19 cellular contexts compared by ENCODE assay signal in genomic region chr10:12358863-12359647, GRCh38. TPM values are rescaled to one million over a fixed set of nuclear protein-coding genes. Genes with fewer than 3 reads are reported as not detected.
DNase-seq lines count a peak whose midpoint lies in the region; ATAC-seq, FAIRE-seq and TF ChIP-seq lines count a peak whose summit lies in the region.
"Had no signal": no experiment of that assay in that cellular context is flagged by ENCODE, and none has a peak within 500 bp of the region (broad histone marks: within the 10 kb centered on the region; RNA-seq: fewer than 3 reads in every experiment).

No MANE protein-coding gene starts in this region.

- peak; percentile 76 for ATAC-seq in natural killer cell treated with Interleukin-12 subunit alpha and Interleukin-12 subunit beta and Interleukin-15 and Interleukin-18, amount 100 ng/mL, for 72 hours
- no peak for ATAC-seq in HG02852 (IDR thresholded peaks at IDR 0.05; ENCODE audit: unreplicated experiment)

- 40% methylated on average over 11 of the region's 11 CpGs; no CpG with 5 or more reads in 1 of the 2 experiments for WGBS in H1 (ENCODE audit: extremely low coverage in 1 of 2, insufficient coverage in 1 of 2, insufficient read length in 1 of 2, insufficient replicate concordance in 2 of 2, low coverage in 1 of 2, low lambda C conversion rate in 2 of 2, missing lambda C conversion rate in 1 of 2), 2 experiments

- peak overlapping the region; percentile 45 to 82 (median 74) for H3K27ac Mint-ChIP-seq in CD4-positive, alpha-beta memory T cell
- H3K27ac Mint-ChIP-seq in natural killer cell treated with Interleukin-12 subunit alpha and Interleukin-12 subunit beta and Interleukin-15 and Interleukin-18, amount 100 ng/mL, for 72 hours, result peak overlapping the region in 1 of 2 donors; percentile 57

- TF ChIP-seq CTCF in KMS-11 (conservative IDR thresholded peaks at IDR 0.05; ENCODE audit: low read depth, low read length) (no peak), H1 (IDR thresholded peaks at IDR 0.05; ENCODE audit: control extremely low read depth in 1 of 3, insufficient read depth in 1 of 3, low read depth in 1 of 3, low read length in 3 of 3) (no peak)

- H3K9ac ChIP-seq in KMS-11 (peak overlapping the region; percentile 46; the same call in 1 of the 2 replicates), H1 (replicated peaks in 1 of 4; ENCODE audit: extremely low read depth in 1 of 4, low read depth in 3 of 4, low read length in 3 of 4) (no peak overlapping the region)

- no peak overlapping the region for H3K4me3 ChIP-seq in CD4-positive, alpha-beta memory T cell (ENCODE audit: low read length in 2 of 2)
- no peak overlapping the region for H3K4me3 ChIP-seq in KMS-11 (IDR thresholded peaks at IDR 0.05; ENCODE audit: insufficient read depth, low read depth, low read length)
- H3K4me3 ChIP-seq in H1 (ENCODE audit: extremely low read depth in 1 of 4, insufficient read depth in 2 of 4, low read depth in 3 of 4, low read length in 4 of 4), result 0 out of 8 replicates have a peak overlapping the region, but pooled peaks of 1 of the 4 experiments have one; percentile 15
- H3K4me3 ChIP-seq: HAP-1, heart right ventricle, lung, ovary had no signal

- H3K36me3 Mint-ChIP-seq in CD4-positive, alpha-beta memory T cell, result peaks cover 1 to 7% of the 10 kb centered on the region in 2 donors
- no peaks in the 10 kb centered on the region for H3K36me3 Mint-ChIP-seq in natural killer cell treated with Interleukin-12 subunit alpha and Interleukin-12 subunit beta and Interleukin-15 and Interleukin-18, amount 100 ng/mL, for 72 hours

- H3K79me1 ChIP-seq in H1 (ENCODE audit: low read depth, low read length), result no peaks in the 10 kb centered on the region

- no peak overlapping the region for H2BK120ac ChIP-seq in H1 (replicated peaks; ENCODE audit: low read depth, low read length)

- H2BK20ac ChIP-seq in H1 (ENCODE audit: low read length), result 0 out of 2 replicates have a peak overlapping the region, but pooled peaks have one; percentile 2

- H3K27ac ChIP-seq in CD4-positive, alpha-beta memory T cell (ENCODE audit: low read depth, low read length), result no peak overlapping the region
- H3K27ac ChIP-seq in KMS-11 (peak overlapping the region; percentile 65), H1 (ENCODE audit: low read depth, low read length) (no peak overlapping the region)
- H3K27ac ChIP-seq: epithelial cell of prostate, heart right ventricle, ovary had no signal

- no peaks in the 10 kb centered on the region for H3K27me3 Mint-ChIP-seq in CD4-positive, alpha-beta memory T cell
- no peaks in the 10 kb centered on the region for H3K27me3 Mint-ChIP-seq in natural killer cell treated with Interleukin-12 subunit alpha and Interleukin-12 subunit beta and Interleukin-15 and Interleukin-18, amount 100 ng/mL, for 72 hours

- H3K23ac ChIP-seq in H1 (ENCODE audit: insufficient read length), result no peak overlapping the region

- intact Hi-C loops in CD4-positive, alpha-beta memory T cell (cut with micrococcal nuclease), result loop anchor here (10.0 kb wide), 1 partner anchor 46 kb away; no protein-coding TSS in a partner anchor

- H2BK12ac ChIP-seq in H1 (ENCODE audit: low read depth, low read length), result no peak overlapping the region

- CTCF ChIA-PET in CD4-positive, alpha-beta memory T cell (lab: Charles Lee; ENCODE audit: partially characterized antibody), result interaction anchor here (0.8 to 2.1 kb wide), 4 partner anchors 8 to 297 kb away, joined by 3 to 8 read pairs (median 3); partner anchors contain the start of gene CAMK1D
- CTCF ChIA-PET in H1 (lab: Charles Lee; ENCODE audit: partially characterized antibody), result interaction anchor here (1.2 to 1.5 kb wide), 3 partner anchors 13 to 297 kb away, joined by 3 to 4 read pairs (median 4); no protein-coding TSS in a partner anchor

- peak overlapping the region in 7 of 8 donors; percentile 26 to 80 (median 65) for H3K4me3 Mint-ChIP-seq in CD4-positive, alpha-beta memory T cell
- peak overlapping the region; percentile 30 for H3K4me3 Mint-ChIP-seq in natural killer cell treated with Interleukin-12 subunit alpha and Interleukin-12 subunit beta and Interleukin-15 and Interleukin-18, amount 100 ng/mL, for 72 hours

- no peaks in the 10 kb centered on the region for H3K9me3 ChIP-seq in CD4-positive, alpha-beta memory T cell (ENCODE audit: control insufficient read depth in 1 of 2, low read length in 2 of 2)
- H3K9me3 ChIP-seq in H1 (ENCODE audit: insufficient read depth in 2 of 2, low read depth in 1 of 2, low read length in 1 of 2), result no peaks in the 10 kb centered on the region
- H3K9me3 ChIP-seq: HAP-1, heart right ventricle, ovary had no signal

- no peak for TF ChIP-seq RAD21 in H1 (IDR thresholded peaks at IDR 0.05 in 1 of 2, conservative IDR thresholded peaks at IDR 0.05 in 1 of 2; ENCODE audit: low read depth in 2 of 2, low read length in 2 of 2)

- H3K4me1 ChIP-seq in CD4-positive, alpha-beta memory T cell (ENCODE audit: insufficient read depth, low read length), result peaks cover 24% of the 10 kb centered on the region
- peaks cover 64% of the 10 kb centered on the region for H3K4me1 ChIP-seq in KMS-11 (ENCODE audit: low read depth, poor library complexity, severe bottlenecking)
- peaks cover 8 to 32% (median 19%) of the 10 kb centered on the region in 4 experiments for H3K4me1 ChIP-seq in H1 (replicated peaks in 1 of 4; ENCODE audit: control insufficient read depth in 3 of 4, insufficient read depth in 4 of 4, low read length in 3 of 4)

- peak overlapping the region; percentile 66 for H4K91ac ChIP-seq in H1 (replicated peaks; ENCODE audit: insufficient read length, low read length)

- H3K18ac ChIP-seq in H1 (ENCODE audit: extremely low read depth, low read length), result no peak overlapping the region

- POLR2A ChIA-PET in CD4-positive, alpha-beta memory T cell (lab: Charles Lee; ENCODE audit: partially characterized antibody), result interaction anchor here (1.0 to 2.6 kb wide), 2 partner anchors 10 kb away, joined by 3 to 19 read pairs; partner anchors contain the start of gene CAMK1D
- POLR2A ChIA-PET in H1 (lab: Charles Lee; ENCODE audit: partially characterized antibody), result interaction anchor here (1.2 to 1.6 kb wide), 3 partner anchors 8 to 11 kb away, joined by 3 to 5 read pairs (median 3); no protein-coding TSS in a partner anchor

- H2AFZ ChIP-seq in KMS-11 (ENCODE audit: low read depth) (peak overlapping the region; percentile 13; the same call in 1 of the 2 replicates), H1 (ENCODE audit: low read length) (no peak overlapping the region)

- peak overlapping the region; percentile 81; the same call in 1 of the 2 replicates for H2BK15ac ChIP-seq in H1 (ENCODE audit: low read length)

- H3K79me2 ChIP-seq in KMS-11 (ENCODE audit: insufficient read depth, low read depth) (peaks cover 94% of the 10 kb centered on the region), H1 (ENCODE audit: control insufficient read depth in 1 of 2, insufficient read depth in 2 of 2, low read length in 2 of 2) (peaks cover 0 to 7% of the 10 kb centered on the region in 2 experiments; a peak in 1 of 4 replicates)

- H3K23me2 ChIP-seq in H1 (ENCODE audit: low read depth, low read length), result peaks cover 2% of the 10 kb centered on the region; the same call in 1 of the 2 replicates

- H2AK5ac ChIP-seq in H1 (ENCODE audit: low read depth, low read length), result peak overlapping the region; percentile 79; the same call in 1 of the 2 replicates

- no peak overlapping the region for H3K14ac ChIP-seq in H1 (ENCODE audit: insufficient read length)

- H4K20me1 ChIP-seq in KMS-11 (ENCODE audit: insufficient read depth) (no peaks in the 10 kb centered on the region), H1 (replicated peaks in 1 of 2; ENCODE audit: control insufficient read depth in 1 of 2, insufficient read depth in 2 of 2, low read length in 2 of 2) (no peaks in the 10 kb centered on the region)

- no peak for TF ChIP-seq EP300 in H1 (IDR thresholded peaks at IDR 0.05; ENCODE audit: borderline replicate concordance in 1 of 2, low read depth in 2 of 2, low read length in 2 of 2)

- H3K4me1 Mint-ChIP-seq in CD4-positive, alpha-beta memory T cell, result peaks cover 36 to 69% (median 41%) of the 10 kb centered on the region in 4 donors
- H3K4me1 Mint-ChIP-seq in natural killer cell treated with Interleukin-12 subunit alpha and Interleukin-12 subunit beta and Interleukin-15 and Interleukin-18, amount 100 ng/mL, for 72 hours (ENCODE audit: low read depth in 2 of 2), result peaks cover 48 to 49% of the 10 kb centered on the region in 2 donors

- peak in 2 of 5 donors; percentile 22 to 35 for DNase-seq in CD4-positive, alpha-beta memory T cell
- DNase-seq in H1 (ENCODE audit: low read depth in 1 of 2, low spot score in 2 of 2) (no peak), iPS-NIHi11 (ENCODE audit: low spot score) (no peak), hepatic stellate cell (ENCODE audit: low spot score) (no peak), NCI-H510A treated with DMSO at 0.1 percent for 48 hours (lab: John Stamatoyannopoulos, UW) (no peak)
- no peak for DNase-seq in natural killer cell treated with Interleukin-12 subunit alpha and Interleukin-12 subunit beta and Interleukin-15 and Interleukin-18, amount 100 ng/mL, for 72 hours (ENCODE audit: low spot score)
- DNase-seq: activated effector memory CD4-positive, alpha-beta T cell treated with Interleukin-2 at 50 U/mL for 16 hours; heart right ventricle; MV-4-11; NCI-H345; OCI-M1; ovary had no signal

- FAIRE-seq in H1 (lab: Jason Lieb, UNC), result peak; percentile 32
- FAIRE-seq: G401.6, GM18507 had no signal

- H3K56ac ChIP-seq in H1 (replicated peaks; ENCODE audit: insufficient read length, low read depth, low read length), result no peak overlapping the region

- H4K8ac ChIP-seq in H1 (ENCODE audit: extremely low read depth, insufficient read depth, low read length), result peak overlapping the region; percentile 29; the same call in 1 of the 2 replicates

- no peak for TF ChIP-seq POLR2A in H1 (IDR thresholded peaks at IDR 0.05; ENCODE audit: control extremely low read depth in 1 of 2, low read depth in 2 of 2, low read length in 2 of 2)

- no peaks in the 10 kb centered on the region for H3K36me3 ChIP-seq in CD4-positive, alpha-beta memory T cell (ENCODE audit: insufficient read depth, low read length)
- H3K36me3 ChIP-seq in KMS-11 (ENCODE audit: insufficient read depth) (no peaks in the 10 kb centered on the region; the same call in 1 of the 2 replicates), H1 (ENCODE audit: control insufficient read depth in 2 of 4, insufficient read depth in 4 of 4, low read length in 3 of 4) (no peaks in the 10 kb centered on the region)
- H3K36me3 ChIP-seq: HAP-1, heart right ventricle, ovary had no signal

- H4K5ac ChIP-seq in H1 (ENCODE audit: insufficient read length, low read depth, low read length), result no peak overlapping the region

- H2BK5ac ChIP-seq in H1 (ENCODE audit: low read depth, low read length), result no peak overlapping the region

- peak overlapping the region; percentile 38 for H3K4ac ChIP-seq in H1 (replicated peaks; ENCODE audit: insufficient read length, low read depth, low read length)

- H3K4me2 ChIP-seq in KMS-11 (peak overlapping the region; percentile 96), H1 (ENCODE audit: insufficient read depth in 1 of 2, low read depth in 2 of 2, low read length in 2 of 2) (peak overlapping the region; percentile 52 to 53)

- H3K27me3 ChIP-seq in CD4-positive, alpha-beta memory T cell (ENCODE audit: insufficient read depth, low read length), result no peaks in the 10 kb centered on the region
- H3K27me3 ChIP-seq in KMS-11 (ENCODE audit: insufficient read depth, low read depth) (no peaks in the 10 kb centered on the region), H1 (replicated peaks in 1 of 4; ENCODE audit: control insufficient read depth in 3 of 4, extremely low read depth in 1 of 4, insufficient read depth in 3 of 4, low read length in 3 of 4) (no peaks in the 10 kb centered on the region)
- H3K27me3 ChIP-seq: ovary had no signal

- peaks cover 0 to 2% (median 0%) of the 10 kb centered on the region in 8 donors for H3K9me3 Mint-ChIP-seq in CD4-positive, alpha-beta memory T cell
- no peaks in the 10 kb centered on the region for H3K9me3 Mint-ChIP-seq in natural killer cell treated with Interleukin-12 subunit alpha and Interleukin-12 subunit beta and Interleukin-15 and Interleukin-18, amount 100 ng/mL, for 72 hours

RNA-seq across cellular contexts. Expression of gene CAMK1D, which starts 9.7 kb away (rescaled TPM):
- total RNA-seq in CD4-positive, alpha-beta memory T cell, result 10 to 100 TPM; 21.9 to 22.2 TPM
- 10 to 100 TPM in 1 of 2 donors, 1 to 10 TPM in 1; 5.2 to 17.0 TPM for polyA plus RNA-seq in CD4-positive, alpha-beta memory T cell
- 8.9 and 10.6 TPM in 2 replicates for total RNA-seq in H1 (2021; fragmentation: NEBNext Ultra II Directional; extraction: Animal tissue kit (Norgen Biotek cat#: 25700))
- polyA plus RNA-seq in H1 (2011; rRNA removed), result 3.5 and 3.6 TPM in 2 replicates
- 4.5 TPM for polyA plus RNA-seq in H1 (2011; cell fraction: cytosol; rRNA removed)
- 4.1 TPM for polyA plus RNA-seq in H1 (2011; cell fraction: nucleus; rRNA removed)
- 6.4 to 8.3 TPM (median 6.7 TPM) in 4 replicates for polyA plus RNA-seq in H1 (2012, experiment 1 of 2)
- polyA plus RNA-seq in H1 (2012, experiment 2 of 2), result 2.7 TPM
- polyA plus RNA-seq in H1 (2013, experiment 1 of 2), result 4.8 TPM
- polyA plus RNA-seq in H1 (2013, experiment 2 of 2), result 4.6 TPM
- 6.3 and 6.8 TPM in 2 replicates for polyA minus RNA-seq in H1 (2011; rRNA and poly(A)+ RNA removed)
- polyA minus RNA-seq in H1 (2011; cell fraction: cytosol; rRNA and poly(A)+ RNA removed), result 4.6 TPM
- 4.8 TPM for polyA minus RNA-seq in H1 (2011; cell fraction: nucleus; rRNA and poly(A)+ RNA removed)
- 10 to 100 TPM; 16.3 to 36.9 TPM for total RNA-seq in natural killer cell treated with Interleukin-12 subunit alpha and Interleukin-12 subunit beta and Interleukin-15 and Interleukin-18, amount 100 ng/mL, for 72 hours
